In genomic region chr11:71343828-71344400, GRCh38 we compare ENCODE assay signal across 17 cellular contexts.
"Had no signal": no experiment of that assay in that cellular context is flagged by ENCODE, and none has a peak within 500 bp of the region (broad histone marks: within the 10 kb centered on the region; RNA-seq: fewer than 3 reads in every experiment).

No MANE protein-coding gene starts in this region.

- H3K9me3 Mint-ChIP-seq: activated naive CD4-positive, alpha-beta T cell treated with anti-CD3 and anti-CD28 coated beads, Interleukin-2, amount 50 U/mL, for 72 hours; activated T-cell treated with anti-CD3 and anti-CD28 coated beads, Interleukin-2, amount 50 U/mL, for 72 hours had no signal

- H3K4me3 ChIP-seq: adrenal gland, gastrocnemius medialis, heart left ventricle, right atrium auricular region, tibial nerve, uterus had no signal

- ATAC-seq: activated naive CD4-positive, alpha-beta T cell treated with anti-CD3 and anti-CD28 coated beads, Interleukin-2, amount 50 U/mL, for 72 hours; activated T-cell treated with anti-CD3 and anti-CD28 coated beads, Interleukin-2, amount 50 U/mL, for 72 hours; gastrocnemius medialis; naive thymus-derived CD4-positive, alpha-beta T cell; T-helper 17 cell had no signal

- H3K36me3 Mint-ChIP-seq: activated naive CD4-positive, alpha-beta T cell treated with anti-CD3 and anti-CD28 coated beads, Interleukin-2, amount 50 U/mL, for 72 hours; naive thymus-derived CD4-positive, alpha-beta T cell had no signal

- H3K4me1 ChIP-seq: adrenal gland, gastrocnemius medialis, heart left ventricle, right atrium auricular region, uterus had no signal

- H3K4me1 Mint-ChIP-seq: naive thymus-derived CD4-positive, alpha-beta T cell; T-helper 17 cell had no signal

- H3K4me3 Mint-ChIP-seq: activated T-cell treated with anti-CD3 and anti-CD28 coated beads, Interleukin-2, amount 50 U/mL, for 72 hours; naive thymus-derived CD4-positive, alpha-beta T cell; T-helper 17 cell had no signal

- H3K27ac ChIP-seq: adrenal gland, gastrocnemius medialis, heart left ventricle, right atrium auricular region, tibial nerve, uterus had no signal

- FAIRE-seq: astrocyte, bronchial epithelial cell had no signal

- H3K9me3 ChIP-seq: adrenal gland, gastrocnemius medialis, heart left ventricle, right atrium auricular region, tibial nerve, uterus had no signal

- DNase-seq: activated CD4-positive, alpha-beta T cell treated with anti-CD3 and anti-CD28 coated beads, Interleukin-2, amount 50 U/mL, for 4 hours; activated gamma-delta T cell; cerebellar nuclear complex; effector CD4-positive, alpha-beta T cell; gastrocnemius medialis; heart left ventricle; naive thymus-derived CD4-positive, alpha-beta T cell; T-helper 17 cell; uterus had no signal

- H3K27ac Mint-ChIP-seq: activated naive CD4-positive, alpha-beta T cell treated with anti-CD3 and anti-CD28 coated beads, Interleukin-2, amount 50 U/mL, for 72 hours; activated T-cell treated with anti-CD3 and anti-CD28 coated beads, Interleukin-2, amount 50 U/mL, for 72 hours; naive thymus-derived CD4-positive, alpha-beta T cell; progenitor cell of endocrine pancreas; T-helper 17 cell had no signal

- H3K36me3 ChIP-seq: adrenal gland, gastrocnemius medialis, heart left ventricle, right atrium auricular region, tibial nerve, uterus had no signal
